In genomic region chr16:12468552-12468951, GRCh38 we compare ENCODE assay signal across 16 cellular contexts.
DNase-seq lines count a peak whose midpoint lies in the region; ATAC-seq and TF ChIP-seq lines count a peak whose summit lies in the region.
"Had no signal": no experiment of that assay in that cellular context is flagged by ENCODE, and none has a peak within 500 bp of the region (broad histone marks: within the 10 kb centered on the region; RNA-seq: fewer than 3 reads in every experiment).

No MANE protein-coding gene starts in this region.

- H3K4me1 ChIP-seq in GM23338 (ENCODE audit: insufficient read depth) (peaks cover 5% of the 10 kb centered on the region; the same call in 1 of the 2 replicates), trophoblast cell (ENCODE audit: control insufficient read depth in 1 of 2, insufficient read depth in 2 of 2, low read length in 2 of 2) (peaks cover 0 to 2% of the 10 kb centered on the region in 2 experiments)

- H3K27ac ChIP-seq in GM23338 (ENCODE audit: low read depth) (no peak overlapping the region), trophoblast cell (ENCODE audit: low read depth, low read length) (no peak overlapping the region)
- H3K27ac ChIP-seq: cardiac muscle cell, right atrium auricular region had no signal

- no peak overlapping the region for H3K4ac ChIP-seq in trophoblast cell (ENCODE audit: low read depth, low read length)

- H3K9me3 Mint-ChIP-seq in GM23338: no peaks in the 10 kb centered on the region
- H3K9me3 Mint-ChIP-seq: activated naive CD8-positive, alpha-beta T cell treated with anti-CD3 and anti-CD28 coated beads for 36 hours had no signal

- H3K4me1 Mint-ChIP-seq in GM23338: peaks cover 17% of the 10 kb centered on the region
- H3K4me1 Mint-ChIP-seq: activated naive CD8-positive, alpha-beta T cell treated with anti-CD3 and anti-CD28 coated beads for 36 hours had no signal

- no peak overlapping the region for H4K12ac ChIP-seq in trophoblast cell (ENCODE audit: low read depth, low read length)

- H4K91ac ChIP-seq in trophoblast cell (ENCODE audit: low read depth, low read length): no peak overlapping the region

- H3K79me2 ChIP-seq in GM23338 (replicated peaks; ENCODE audit: insufficient read depth) (no peaks in the 10 kb centered on the region), trophoblast cell (ENCODE audit: control insufficient read depth, insufficient read depth, low read length, poor library complexity) (no peaks in the 10 kb centered on the region)

- peak; percentile 63 to 67 for TF ChIP-seq CTCF in GM23338 (conservative IDR thresholded peaks at IDR 0.05; ENCODE audit: low read depth in 2 of 2)
- TF ChIP-seq CTCF in astrocyte of the spinal cord (IDR thresholded peaks at IDR 0.05; ENCODE audit: low read depth, low read length): peak; percentile 15

- no peak overlapping the region for H3K4me3 ChIP-seq in GM23338
- H3K4me3 ChIP-seq in astrocyte of the spinal cord (ENCODE audit: low read depth, low read length): no peak overlapping the region
- no peak overlapping the region for H3K4me3 ChIP-seq in trophoblast cell (ENCODE audit: low read depth, low read length)
- H3K4me3 ChIP-seq: cardiac muscle cell, lung, right atrium auricular region had no signal

- H3K14ac ChIP-seq in trophoblast cell (ENCODE audit: low read length): no peak overlapping the region

- H3K36me3 Mint-ChIP-seq in GM23338 (ENCODE audit: low read depth): no peaks in the 10 kb centered on the region
- H3K36me3 Mint-ChIP-seq: activated naive CD8-positive, alpha-beta T cell treated with anti-CD3 and anti-CD28 coated beads for 36 hours had no signal

- H2BK5ac ChIP-seq in trophoblast cell (ENCODE audit: low read depth, low read length, poor library complexity): no peak overlapping the region

- H3K4me3 Mint-ChIP-seq in GM23338: no peak overlapping the region
- H3K4me3 Mint-ChIP-seq: activated naive CD8-positive, alpha-beta T cell treated with anti-CD3 and anti-CD28 coated beads for 36 hours had no signal

- H3K27ac Mint-ChIP-seq in GM23338: no peak overlapping the region; the same call in 1 of the 2 replicates
- H3K27ac Mint-ChIP-seq: activated naive CD8-positive, alpha-beta T cell treated with anti-CD3 and anti-CD28 coated beads for 36 hours had no signal

- H3K23ac ChIP-seq in trophoblast cell (ENCODE audit: low read length): no peak overlapping the region

- no peaks in the 10 kb centered on the region for H3K9me2 ChIP-seq in GM23338 (ENCODE audit: insufficient read depth)

- H3K18ac ChIP-seq in trophoblast cell (ENCODE audit: low read length): no peak overlapping the region

- peak overlapping the region; percentile 5 for H3K4me2 ChIP-seq in GM23338
- H3K4me2 ChIP-seq in trophoblast cell (ENCODE audit: low read length): no peak overlapping the region

- H3K9me3 ChIP-seq in trophoblast cell (ENCODE audit: insufficient read depth, low read depth, low read length): peaks cover 3% of the 10 kb centered on the region
- H3K9me3 ChIP-seq: right atrium auricular region had no signal

- no peaks in the 10 kb centered on the region for H4K20me1 ChIP-seq in GM23338 (replicated peaks; ENCODE audit: insufficient read depth)

- H2AK5ac ChIP-seq in trophoblast cell (ENCODE audit: low read length): no peak overlapping the region

- no peaks in the 10 kb centered on the region for H3F3A ChIP-seq in GM23338 (replicated peaks; ENCODE audit: low read depth)

- H2BK120ac ChIP-seq in trophoblast cell (ENCODE audit: insufficient read depth, low read length, poor library complexity): no peak overlapping the region

- ATAC-seq in GM23338 (peak; percentile 99), GM21825 (IDR thresholded peaks at IDR 0.05; ENCODE audit: unreplicated experiment) (no peak), GM21717 (IDR thresholded peaks at IDR 0.05; ENCODE audit: unreplicated experiment) (no peak), GM18502 (IDR thresholded peaks at IDR 0.05; ENCODE audit: poor library complexity, unreplicated experiment) (no peak)

- in situ Hi-C loops in astrocyte of the spinal cord (cut with HindIII; ENCODE audit: low sequenced_read_pairs): no loop called here

- DNase-seq in D341Med (ENCODE audit: low spot score) (peak; percentile 42), GM23338 (ENCODE audit: low spot score) (peak; percentile 80), astrocyte of the spinal cord (ENCODE audit: low read depth, low spot score) (no peak), mesenteric fat pad (ENCODE audit: low spot score) (peak; percentile 81), trophoblast cell (no peak)
- DNase-seq: activated CD4-positive, alpha-beta T cell treated with anti-CD3 and anti-CD28 coated beads for 4 hours; activated naive CD8-positive, alpha-beta T cell treated with anti-CD3 and anti-CD28 coated beads for 36 hours; activated T-cell treated with anti-CD3 and anti-CD28 coated beads, Interleukin-2, amount 50 U/mL, for 1 hour; effector memory CD4-positive, alpha-beta T cell; stimulated activated CD4-positive, alpha-beta T cell treated with anti-CD3 and anti-CD28 coated beads, Interleukin-2, amount 100 ng/mL, for 24 hours had no signal

- no peaks in the 10 kb centered on the region for H3K79me1 ChIP-seq in trophoblast cell (ENCODE audit: low read length)

- H2BK12ac ChIP-seq in trophoblast cell (ENCODE audit: low read length): no peak overlapping the region

- H3K27me3 Mint-ChIP-seq in GM23338 (ENCODE audit: insufficient read depth, low read depth, poor library complexity): peaks cover 10% of the 10 kb centered on the region
- H3K27me3 Mint-ChIP-seq: activated naive CD8-positive, alpha-beta T cell treated with anti-CD3 and anti-CD28 coated beads for 36 hours had no signal

- no peaks in the 10 kb centered on the region for H3K36me3 ChIP-seq in GM23338 (ENCODE audit: insufficient read depth)
- H3K36me3 ChIP-seq in trophoblast cell (ENCODE audit: control insufficient read depth in 1 of 2, insufficient read depth in 2 of 2, low read length in 2 of 2): no peaks in the 10 kb centered on the region
- H3K36me3 ChIP-seq: cardiac muscle cell, right atrium auricular region had no signal

- no peak overlapping the region for H4K8ac ChIP-seq in trophoblast cell (ENCODE audit: low read depth, low read length)

- WGBS in trophoblast cell (ENCODE audit: extremely low coverage, insufficient coverage, insufficient read length): no CpG with 5 or more reads among the region's 6 CpGs

- H3K27me3 ChIP-seq in GM23338 (ENCODE audit: insufficient read depth) (no peaks in the 10 kb centered on the region), trophoblast cell (ENCODE audit: insufficient read depth, low read length) (no peaks in the 10 kb centered on the region)
- H3K27me3 ChIP-seq: cardiac muscle cell, right atrium auricular region had no signal

- no peak overlapping the region for H3K9ac ChIP-seq in trophoblast cell (ENCODE audit: low read length)

- no peak overlapping the region; the same call in 1 of the 2 replicates for H2AFZ ChIP-seq in GM23338
- H2AFZ ChIP-seq in trophoblast cell (ENCODE audit: insufficient read depth, low read length, poor library complexity): no peak overlapping the region

TF ChIP-seq in GM23338, 12 proteins besides CTCF, POLR2A, EP300 and RAD21 (continues in another document):
- no peak for TF ChIP-seq ZNF331 (CRISPR knock-in tag; IDR thresholded peaks at IDR 0.05; ENCODE audit: low read depth)
- no peak for TF ChIP-seq NANOG (IDR thresholded peaks at IDR 0.05; ENCODE audit: borderline replicate concordance)
- no peak for TF ChIP-seq JUNB (IDR thresholded peaks at IDR 0.05; ENCODE audit: unreplicated experiment)
- TF ChIP-seq EZH2phosphoT487 (IDR thresholded peaks at IDR 0.05; ENCODE audit: unreplicated experiment): no peak
- TF ChIP-seq POLR2AphosphoS5 (IDR thresholded peaks at IDR 0.05; ENCODE audit: low read depth): no peak
- no peak for TF ChIP-seq REST (IDR thresholded peaks at IDR 0.05; ENCODE audit: unreplicated experiment)
- no peak for TF ChIP-seq STAT1 (IDR thresholded peaks at IDR 0.05; ENCODE audit: unreplicated experiment)
- TF ChIP-seq CREB1 (CRISPR knock-in tag; IDR thresholded peaks at IDR 0.05; ENCODE audit: low read depth): no peak
- TF ChIP-seq, protein P1, sequence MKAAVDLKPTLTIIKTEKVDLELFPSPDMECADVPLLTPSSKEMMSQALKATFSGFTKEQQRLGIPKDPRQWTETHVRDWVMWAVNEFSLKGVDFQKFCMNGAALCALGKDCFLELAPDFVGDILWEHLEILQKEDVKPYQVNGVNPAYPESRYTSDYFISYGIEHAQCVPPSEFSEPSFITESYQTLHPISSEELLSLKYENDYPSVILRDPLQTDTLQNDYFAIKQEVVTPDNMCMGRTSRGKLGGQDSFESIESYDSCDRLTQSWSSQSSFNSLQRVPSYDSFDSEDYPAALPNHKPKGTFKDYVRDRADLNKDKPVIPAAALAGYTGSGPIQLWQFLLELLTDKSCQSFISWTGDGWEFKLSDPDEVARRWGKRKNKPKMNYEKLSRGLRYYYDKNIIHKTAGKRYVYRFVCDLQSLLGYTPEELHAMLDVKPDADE (IDR thresholded peaks at IDR 0.05): no peak
- no peak for TF ChIP-seq ZNF114 (CRISPR knock-in tag; IDR thresholded peaks at IDR 0.05)
- no peak for TF ChIP-seq EZH2 (IDR thresholded peaks at IDR 0.05; ENCODE audit: low read depth, unreplicated experiment)

Comparison
In these comparisons a context has a peak if more than half of its experiments do, and no peak if none do; other contexts are left out.
1. DNase-seq: peak in D341Med (single experiment), GM23338 (single experiment) and mesenteric fat pad (single experiment); none in astrocyte of the spinal cord (single experiment) and trophoblast cell (0 of 2).